Comparison of ENCODE assay signal across 26 cellular contexts in genomic region chr22:26527167-26527566, GRCh38. TPM values are rescaled to one million over a fixed set of nuclear protein-coding genes. Genes with fewer than 3 reads are reported as not detected.
DNase-seq lines count a peak whose midpoint lies in the region; ATAC-seq and TF ChIP-seq lines count a peak whose summit lies in the region.
"Had no signal": no experiment of that assay in that cellular context is flagged by ENCODE, and none has a peak within 500 bp of the region (broad histone marks: within the 10 kb centered on the region; RNA-seq: fewer than 3 reads in every experiment).

No MANE protein-coding gene starts in this region.

- no peaks in the 10 kb centered on the region for H3K9me2 ChIP-seq in DOHH2 (replicated peaks; ENCODE audit: control insufficient read depth, low read length)

- H3K27ac Mint-ChIP-seq in CD14-positive monocyte: peak overlapping the region in 4 of 7 donors; percentile 30 to 63 (median 56)
- no peak overlapping the region for H3K27ac Mint-ChIP-seq in endothelial cell (ENCODE audit: unreplicated experiment)
- no peak overlapping the region for H3K27ac Mint-ChIP-seq in glutamatergic neuron (ENCODE audit: unreplicated experiment)
- H3K27ac Mint-ChIP-seq: activated CD4-positive, alpha-beta T cell treated with anti-CD3 and anti-CD28 coated beads, Interleukin-2, amount 10 ng/mL, durations not matched to agents 7 days and 5 days; activated T-helper 2 cell treated with anti-CD3 and anti-CD28 coated beads, Interferon-gamma antibody, Interleukin-2, Interleukin-4, amounts not matched to agents 10 μg/mL and 5 μg/mL and 100 μg/mL, durations not matched to agents 14 hours and 24 hours and 36 hours; HFFc6 had no signal

- H3K36me3 ChIP-seq in DOHH2 (ENCODE audit: control insufficient read depth, low read length) (peaks cover 83% of the 10 kb centered on the region), psoas muscle (ENCODE audit: insufficient read depth in 1 of 2, low read depth in 1 of 2) (peaks cover 0 to 26% of the 10 kb centered on the region in 2 donors)

- no peaks in the 10 kb centered on the region for H3K27me3 ChIP-seq in DOHH2 (ENCODE audit: control insufficient read depth, low read length)
- H3K27me3 ChIP-seq in psoas muscle (ENCODE audit: insufficient read depth in 3 of 3, low read length in 2 of 3): no peaks in the 10 kb centered on the region
- H3K27me3 ChIP-seq: esophagus muscularis mucosa, foreskin keratinocyte, spleen had no signal

- WGBS in psoas muscle, 3 donors: 19 to 35% (median 34%) methylated on average over 3 of the region's 3 CpGs

- peaks cover 40% of the 10 kb centered on the region for H3F3A ChIP-seq in DOHH2 (ENCODE audit: control insufficient read depth, insufficient read depth)

- intact Hi-C loops in CD14-positive monocyte (cut with micrococcal nuclease) (no loop called here), psoas muscle (cut with DNase I) (loop anchor here (2.0 to 5.0 kb wide), 3 partner anchors 24 to 60 kb away; no protein-coding TSS in a partner anchor)

- H3K27me3 Mint-ChIP-seq in CD14-positive monocyte (ENCODE audit: low read depth in 3 of 3) (peaks cover 0 to 2% (median under 1%) of the 10 kb centered on the region in 3 donors), endothelial cell (ENCODE audit: unreplicated experiment) (peaks cover 2% of the 10 kb centered on the region), glutamatergic neuron (ENCODE audit: unreplicated experiment) (peaks cover 4% of the 10 kb centered on the region)
- H3K27me3 Mint-ChIP-seq: activated CD4-positive, alpha-beta T cell treated with anti-CD3 and anti-CD28 coated beads, Interleukin-2, amount 10 ng/mL, durations not matched to agents 7 days and 5 days; naive thymus-derived CD8-positive, alpha-beta T cell had no signal

- peaks cover 76 to 90% of the 10 kb centered on the region in 2 donors for H3K36me3 Mint-ChIP-seq in CD14-positive monocyte
- peaks cover 30% of the 10 kb centered on the region for H3K36me3 Mint-ChIP-seq in endothelial cell (ENCODE audit: low read depth, unreplicated experiment)
- H3K36me3 Mint-ChIP-seq in glutamatergic neuron (ENCODE audit: unreplicated experiment): no peaks in the 10 kb centered on the region

- peaks cover 17% of the 10 kb centered on the region for H3K4me1 Mint-ChIP-seq in CD14-positive monocyte
- no peaks in the 10 kb centered on the region for H3K4me1 Mint-ChIP-seq in endothelial cell (ENCODE audit: unreplicated experiment)
- H3K4me1 Mint-ChIP-seq in glutamatergic neuron (ENCODE audit: low read depth, unreplicated experiment): peaks cover 6% of the 10 kb centered on the region
- H3K4me1 Mint-ChIP-seq: activated CD4-positive, alpha-beta T cell treated with anti-CD3 and anti-CD28 coated beads, Interleukin-2, amount 10 ng/mL, durations not matched to agents 7 days and 5 days had no signal

- peak overlapping the region; percentile 68 for H3K4me3 ChIP-seq in DOHH2 (ENCODE audit: low read length)
- peak overlapping the region; percentile 38 for H3K4me3 ChIP-seq in psoas muscle
- H3K4me3 ChIP-seq: esophagus muscularis mucosa, GM12878, spleen had no signal

- peaks cover 0 to 2% (median 0%) of the 10 kb centered on the region in 7 donors for H3K9me3 Mint-ChIP-seq in CD14-positive monocyte
- H3K9me3 Mint-ChIP-seq in endothelial cell (ENCODE audit: unreplicated experiment): no peaks in the 10 kb centered on the region
- H3K9me3 Mint-ChIP-seq in glutamatergic neuron (ENCODE audit: unreplicated experiment): peaks cover 2% of the 10 kb centered on the region
- H3K9me3 Mint-ChIP-seq: activated CD4-positive, alpha-beta T cell treated with anti-CD3 and anti-CD28 coated beads, Interleukin-2, amount 10 ng/mL, durations not matched to agents 7 days and 5 days; activated naive CD4-positive, alpha-beta T cell treated with anti-CD3 and anti-CD28 coated beads, Interleukin-2, amount 50 U/mL, for 72 hours; activated T-helper 2 cell treated with anti-CD3 and anti-CD28 coated beads, Interferon-gamma antibody, Interleukin-2, Interleukin-4, amounts not matched to agents 10 μg/mL and 5 μg/mL and 100 μg/mL, durations not matched to agents 14 hours and 24 hours and 36 hours; HFFc6; naive thymus-derived CD8-positive, alpha-beta T cell had no signal

- H3K9me3 ChIP-seq in DOHH2 (ENCODE audit: control insufficient read depth, insufficient read depth, low read length): no peaks in the 10 kb centered on the region
- H3K9me3 ChIP-seq in psoas muscle: no peaks in the 10 kb centered on the region
- H3K9me3 ChIP-seq: esophagus muscularis mucosa, spleen had no signal

- in situ Hi-C loops in KBM-7 (cut with MboI; ENCODE audit: low pct_unique_long_range_greater_than_20kb, low sequenced_read_pairs): no loop called here

- no peak for ATAC-seq in psoas muscle
- ATAC-seq: activated naive CD4-positive, alpha-beta T cell treated with anti-CD3 and anti-CD28 coated beads, Interleukin-2, amount 50 U/mL, for 72 hours; foreskin keratinocyte; GM12878; naive thymus-derived CD8-positive, alpha-beta T cell had no signal

- H3K4me2 ChIP-seq in DOHH2 (ENCODE audit: low read length): peak overlapping the region; percentile 93

- peaks cover 98% of the 10 kb centered on the region for H3K4me1 ChIP-seq in DOHH2 (ENCODE audit: control insufficient read depth, low read length)
- H3K4me1 ChIP-seq in psoas muscle: peaks cover 27% of the 10 kb centered on the region
- H3K4me1 ChIP-seq: foreskin keratinocyte had no signal

- H3K79me2 ChIP-seq in DOHH2 (ENCODE audit: control insufficient read depth, low read length): peaks cover 13% of the 10 kb centered on the region

- TF ChIP-seq CTCF in CD14-positive monocyte (IDR thresholded peaks at IDR 0.05) (no peak), DOHH2 (IDR thresholded peaks at IDR 0.05; ENCODE audit: low read depth, low read length, poor library complexity, severe bottlenecking) (peak; percentile 32), endothelial cell (IDR thresholded peaks at IDR 0.05; ENCODE audit: unreplicated experiment) (no peak), psoas muscle (IDR thresholded peaks at IDR 0.05) (no peak), glutamatergic neuron (IDR thresholded peaks at IDR 0.05; ENCODE audit: partially characterized antibody, unreplicated experiment) (no peak)

- DNase-seq in CD14-positive monocyte (ENCODE audit: low spot score): no peak
- DNase-seq in endothelial cell (ENCODE audit: low spot score): no peak
- DNase-seq in psoas muscle: no peak
- no peak for DNase-seq in KBM-7
- no peak for DNase-seq in central memory CD4-positive, alpha-beta T cell
- no peak for DNase-seq in glutamatergic neuron
- DNase-seq: activated CD4-positive, alpha-beta T cell treated with anti-CD3 and anti-CD28 coated beads, Interleukin-2, amount 10 ng/mL, durations not matched to agents 7 days and 5 days; aorta; caudate nucleus; foreskin keratinocyte; GOT3; HFFc6; hippocampal formation; IMR-90; naive thymus-derived CD8-positive, alpha-beta T cell; NCI-H1105; NCI-H187 treated with DMSO at 0.1 percent for 48 hours; NK-92 treated with Interleukin-12 subunit alpha and Interleukin-12 subunit beta, amount 100 ng/mL, for 24 hours; SHP77 treated with DMSO at 0.1 percent for 48 hours; spleen; substantia nigra had no signal

- H3K27ac ChIP-seq in DOHH2 (ENCODE audit: low read depth, low read length): peak overlapping the region; percentile 86
- H3K27ac ChIP-seq in psoas muscle: peak overlapping the region; percentile 84
- H3K27ac ChIP-seq: esophagus muscularis mucosa, foreskin keratinocyte, spleen had no signal

- no peaks in the 10 kb centered on the region for H4K20me1 ChIP-seq in DOHH2 (ENCODE audit: control insufficient read depth, insufficient read depth, low read depth, low read length)

- H3K4me3 Mint-ChIP-seq in CD14-positive monocyte: no peak overlapping the region
- peak overlapping the region; percentile 1 for H3K4me3 Mint-ChIP-seq in endothelial cell (ENCODE audit: unreplicated experiment)
- no peak overlapping the region for H3K4me3 Mint-ChIP-seq in glutamatergic neuron (ENCODE audit: unreplicated experiment)
- H3K4me3 Mint-ChIP-seq: activated CD4-positive, alpha-beta T cell treated with anti-CD3 and anti-CD28 coated beads, Interleukin-2, amount 10 ng/mL, durations not matched to agents 7 days and 5 days; HFFc6; naive thymus-derived CD8-positive, alpha-beta T cell had no signal

RNA-seq across cellular contexts. Expression of gene TFIP11, which starts 14.9 kb away (rescaled TPM):
- polyA plus RNA-seq in CD14-positive monocyte (10 to 100 TPM; 10.1 to 19.8 TPM), psoas muscle (10 to 100 TPM; 28.8 to 56.1 (median 37.8) TPM)
- total RNA-seq in endothelial cell (ENCODE audit: unreplicated experiment) (38.6 TPM), psoas muscle (10 to 100 TPM; 29.1 to 48.6 (median 33.5) TPM), glutamatergic neuron (ENCODE audit: unreplicated experiment) (39.9 TPM)

RNA-seq across cellular contexts. Expression of gene SRRD, which starts 43.5 kb away (rescaled TPM):
- polyA plus RNA-seq in CD14-positive monocyte (10 to 100 TPM; 10.0 to 15.0 TPM), psoas muscle (10 to 100 TPM; 36.1 to 51.2 (median 38.3) TPM)
- total RNA-seq in endothelial cell (ENCODE audit: unreplicated experiment) (19.5 TPM), psoas muscle (10 to 100 TPM; 25.4 to 36.6 (median 28.9) TPM), glutamatergic neuron (ENCODE audit: unreplicated experiment) (20.1 TPM)

RNA-seq across cellular contexts. Expression of gene HPS4, which starts 43.6 kb away (rescaled TPM):
- polyA plus RNA-seq in CD14-positive monocyte (1 to 10 TPM; 5.7 to 7.5 TPM), psoas muscle (10 to 100 TPM in 1 of 3 donors, 1 to 10 TPM in 2; 5.8 to 13.9 (median 6.4) TPM)
- total RNA-seq in endothelial cell (ENCODE audit: unreplicated experiment) (34.2 TPM), psoas muscle (10 to 100 TPM in 3 of 4 donors, 1 to 10 TPM in 1; 7.4 to 12.5 (median 10.4) TPM), glutamatergic neuron (ENCODE audit: unreplicated experiment) (55.1 TPM)

Comparison
In these comparisons a context has a peak if more than half of its experiments do, and no peak if none do; other contexts are left out.
1. H3K27ac Mint-ChIP-seq: peak in CD14-positive monocyte (4 of 7); none in endothelial cell (single experiment) and glutamatergic neuron (single experiment).
2. intact Hi-C loops: an anchor here in psoas muscle (2.0 to 5.0 kb wide); none called in CD14-positive monocyte.